1 cellular context compared by ENCODE assay signal in genomic region chr15:34342737-34343575, GRCh38.
A peak's percentile ranks its signal among the peaks of the same experiment; 100 is the strongest.
TF ChIP-seq lines count a peak whose summit lies in the region.

Gene NOP10, minus strand, starts transcription at chr15:34343136. Its CDS starts 63 bp downstream, at chr15:34343073.
Gene NUTM1, plus strand, starts transcription at chr15:34343315. Its CDS starts 382 bp downstream, at chr15:34343697.

TF ChIP-seq in K562, 482 proteins besides CTCF, POLR2A, EP300 and RAD21 (continued from another document and continues in another):
- TF ChIP-seq AFF1 (IDR thresholded peaks at IDR 0.05; ENCODE audit: low read depth in 1 of 2, partially characterized antibody in 2 of 2) (peak in 1 of 2 experiments; percentile 74), TCFL5 (CRISPR knock-in tag; conservative IDR thresholded peaks at IDR 0.05) (no peak), XRCC3 (IDR thresholded peaks at IDR 0.05) (no peak), USF1 (CRISPR knock-in tag; IDR thresholded peaks at IDR 0.05) (peak; percentile 98), SP2 (IDR thresholded peaks at IDR 0.05; ENCODE audit: extremely low read depth, low read depth, low read length, poor library complexity, severe bottlenecking) (no peak), ZNF717 (CRISPR knock-in tag; IDR thresholded peaks at IDR 0.05) (no peak), GMEB1 (CRISPR knock-in tag; IDR thresholded peaks at IDR 0.05) (no peak), ELF4 (CRISPR knock-in tag; IDR thresholded peaks at IDR 0.05) (no peak; the same call in 1 of the 2 replicates), ZNF3 (CRISPR knock-in tag; IDR thresholded peaks at IDR 0.05) (no peak), ZFP30 (CRISPR knock-in tag; IDR thresholded peaks at IDR 0.05; ENCODE audit: borderline replicate concordance) (no peak), MAFG (tag; conservative IDR thresholded peaks at IDR 0.05) (no peak), SIN3B (IDR thresholded peaks at IDR 0.05; ENCODE audit: low read depth) (peak; percentile 72), CC2D1A (IDR thresholded peaks at IDR 0.05) (peak; percentile 98), RBM17 (IDR thresholded peaks at IDR 0.05; ENCODE audit: borderline replicate concordance, low read depth, low read length) (no peak), POLR2B (IDR thresholded peaks at IDR 0.05; ENCODE audit: low read depth, partially characterized antibody) (peak; percentile 94), BRF1 (IDR thresholded peaks at IDR 0.05; ENCODE audit: borderline replicate concordance, extremely low read depth, insufficient read length) (no peak), BACH1 (tag; IDR thresholded peaks at IDR 0.05) (no peak), CLOCK (CRISPR knock-in tag; IDR thresholded peaks at IDR 0.05; ENCODE audit: borderline replicate concordance) (peak; percentile 22; the same call in 1 of the 2 replicates), SOX6 (IDR thresholded peaks at IDR 0.05) (0 out of 2 replicates have a peak, but pooled peaks have one; percentile 38), PKNOX1 (IDR thresholded peaks at IDR 0.05) (peak; percentile 46), ATF4 (CRISPR knock-in tag; IDR thresholded peaks at IDR 0.05) (no peak), HDAC1 (IDR thresholded peaks at IDR 0.05) (peak; percentile 10 to 94; a peak in 2 of 4 replicates), JUNB (CRISPR knock-in tag; conservative IDR thresholded peaks at IDR 0.05) (no peak), ZNF395 (CRISPR knock-in tag; IDR thresholded peaks at IDR 0.05) (peak; percentile 60; the same call in 1 of the 2 replicates), NCOA6 (IDR thresholded peaks at IDR 0.05) (no peak), RNF2 (IDR thresholded peaks at IDR 0.05) (peak; percentile 66), ELF1 (tag; IDR thresholded peaks at IDR 0.05) (peak; percentile 91), PATZ1 (CRISPR knock-in tag; IDR thresholded peaks at IDR 0.05; ENCODE audit: borderline replicate concordance) (no peak), NFE2 (IDR thresholded peaks at IDR 0.05; ENCODE audit: low read depth) (0 out of 2 replicates have a peak, but pooled peaks have one; percentile 32), BDP1 (IDR thresholded peaks at IDR 0.05; ENCODE audit: insufficient read depth, insufficient read length) (no peak), HBP1 (CRISPR knock-in tag; IDR thresholded peaks at IDR 0.05) (no peak), DDX20 (tag; IDR thresholded peaks at IDR 0.05; ENCODE audit: low read depth) (no peak), SRSF3 (IDR thresholded peaks at IDR 0.05; ENCODE audit: insufficient read depth, low read length) (no peak), POU5F1 (IDR thresholded peaks at IDR 0.05; ENCODE audit: borderline replicate concordance, low read depth, low read length, partially characterized antibody) (no peak), PHF21A (IDR thresholded peaks at IDR 0.05; ENCODE audit: borderline replicate concordance, low read depth) (no peak), SRF (CRISPR knock-in tag; IDR thresholded peaks at IDR 0.05) (no peak), REST (CRISPR knock-in tag; IDR thresholded peaks at IDR 0.05; ENCODE audit: low read depth) (peak; percentile 29; the same call in 1 of the 2 replicates), HNRNPH1 (optimal IDR thresholded peaks at IDR 0.05; ENCODE audit: low read depth, low read length) (no peak), PHB2 (IDR thresholded peaks at IDR 0.05; ENCODE audit: low read depth) (no peak), XRCC4 (IDR thresholded peaks at IDR 0.05; ENCODE audit: extremely low read depth, insufficient read depth, insufficient read length) (no peak)
